ENCODE assay signal across 8 cellular contexts in the genomic region with DNA sequence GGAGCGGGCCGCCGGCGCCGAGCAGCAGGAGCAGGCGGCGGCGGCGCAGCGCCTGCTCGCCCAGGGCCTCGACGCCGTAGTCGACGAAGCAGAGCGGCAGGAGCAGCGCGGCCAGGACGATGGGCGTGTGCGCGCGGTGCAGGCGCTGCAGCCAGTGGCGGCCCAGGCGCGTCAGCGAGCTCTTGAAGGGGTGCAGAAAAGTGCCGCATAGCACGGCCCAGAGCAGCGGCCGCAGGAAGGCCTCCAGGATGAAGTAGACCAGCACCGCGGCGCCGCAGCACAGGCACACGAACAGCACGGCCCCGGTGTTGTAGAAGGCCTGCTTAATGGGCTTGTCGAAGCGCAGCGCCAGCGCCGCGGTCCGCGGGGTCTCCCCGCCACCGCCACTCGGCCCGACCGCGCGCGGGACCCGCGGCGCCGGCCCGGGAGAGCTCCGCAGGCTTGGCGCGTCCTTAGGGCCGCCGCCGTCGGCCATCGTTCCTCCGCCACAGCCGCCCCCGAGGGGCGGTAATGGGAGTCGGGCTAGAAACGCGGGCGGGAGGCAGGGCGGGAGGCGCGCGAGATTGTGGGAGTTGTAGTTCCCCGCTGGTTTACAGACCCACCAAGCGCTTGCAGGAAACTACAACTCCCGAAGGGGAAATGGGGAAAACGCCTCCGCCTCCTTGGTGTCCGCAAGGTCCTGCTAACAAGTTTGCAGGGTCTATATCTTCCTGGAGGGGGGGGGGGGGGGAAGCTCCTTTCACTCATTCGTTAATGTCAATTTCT. TPM values are rescaled to one million over a fixed set of nuclear protein-coding genes. Genes with fewer than 3 reads are reported as not detected.
A peak's percentile ranks its signal among the peaks of the same experiment; 100 is the strongest.
DNase-seq lines count a peak whose midpoint lies in the region; ATAC-seq and TF ChIP-seq lines count a peak whose summit lies in the region.

A gene (minus strand): TSS at position 509 of the 765 bp plus-strand sequence. CDS start 34 bp downstream, at position 475.

- peak within 1 kb of the TSS; percentile 88 for H3K27ac Mint-ChIP-seq in nephron progenitor cell
- peak within 1 kb of the TSS; percentile 88 to 98 for H3K27ac Mint-ChIP-seq in stimulated activated naive CD8-positive, alpha-beta T cell treated with anti-CD3 and anti-CD28 coated beads, Interleukin-15, amount 100 ng/mL, for 72 hours

- H3K9me3 Mint-ChIP-seq in nephron progenitor cell: no peaks in the 10 kb centered on the region
- no peaks in the 10 kb centered on the region for H3K9me3 Mint-ChIP-seq in stimulated activated naive CD8-positive, alpha-beta T cell treated with anti-CD3 and anti-CD28 coated beads, Interleukin-15, amount 100 ng/mL, for 72 hours

- H3K36me3 ChIP-seq in H7 (replicated peaks; ENCODE audit: control insufficient read depth, insufficient read depth, low read length): peaks cover 3% of the 10 kb centered on the region

- no peak for TF ChIP-seq CTCF in fibroblast of the aortic adventitia (IDR thresholded peaks at IDR 0.05; ENCODE audit: insufficient read depth, low read length)
- no peak for TF ChIP-seq CTCF in nephron progenitor cell (IDR thresholded peaks at IDR 0.05)

- H3K4me1 Mint-ChIP-seq in nephron progenitor cell: peaks cover 45% of the 10 kb centered on the region
- peaks cover 49% of the 10 kb centered on the region for H3K4me1 Mint-ChIP-seq in stimulated activated naive CD8-positive, alpha-beta T cell treated with anti-CD3 and anti-CD28 coated beads, Interleukin-15, amount 100 ng/mL, for 72 hours

- ATAC-seq in stimulated activated naive CD8-positive, alpha-beta T cell treated with anti-CD3 and anti-CD28 coated beads, Interleukin-15, amount 100 ng/mL, for 72 hours: peak; percentile 91

- H3K4me3 ChIP-seq in H7 (ENCODE audit: insufficient read depth, low read depth, low read length): peak within 1 kb of the TSS; percentile 93
- H3K4me3 ChIP-seq in fibroblast of the aortic adventitia (ENCODE audit: low read depth, low read length): peak within 1 kb of the TSS; percentile 88

- H3K27me3 Mint-ChIP-seq in nephron progenitor cell (ENCODE audit: low read depth, poor library complexity): no peaks in the 10 kb centered on the region
- H3K27me3 Mint-ChIP-seq in stimulated activated naive CD8-positive, alpha-beta T cell treated with anti-CD3 and anti-CD28 coated beads, Interleukin-15, amount 100 ng/mL, for 72 hours: no peaks in the 10 kb centered on the region

- no peaks in the 10 kb centered on the region for H3K27me3 ChIP-seq in H7 (ENCODE audit: control insufficient read depth, insufficient read depth, low read length)

- peak; percentile 97 for DNase-seq in ELF-1 (ENCODE audit: low read depth, low spot score)
- DNase-seq in H7: peak; percentile 91
- peak; percentile 100 for DNase-seq in M059J (ENCODE audit: low read depth)
- DNase-seq in SHP77 (lab: John Stamatoyannopoulos, UW): peak; percentile 97 to 99
- DNase-seq in activated effector memory CD4-positive, alpha-beta T cell treated with Interleukin-2 at 50 U/mL for 16 hours: peak; percentile 91
- peak; percentile 99 for DNase-seq in fibroblast of the aortic adventitia (ENCODE audit: low read depth)
- DNase-seq in nephron progenitor cell: peak; percentile 93
- DNase-seq in stimulated activated naive CD8-positive, alpha-beta T cell treated with anti-CD3 and anti-CD28 coated beads, Interleukin-15, amount 100 ng/mL, for 72 hours: peak; percentile 92 to 95

- H3K36me3 Mint-ChIP-seq in nephron progenitor cell (ENCODE audit: low read depth): peaks cover 26% of the 10 kb centered on the region

- H3K4me3 Mint-ChIP-seq in nephron progenitor cell: peak within 1 kb of the TSS; percentile 96
- H3K4me3 Mint-ChIP-seq in stimulated activated naive CD8-positive, alpha-beta T cell treated with anti-CD3 and anti-CD28 coated beads, Interleukin-15, amount 100 ng/mL, for 72 hours: peak within 1 kb of the TSS; percentile 91 to 94

RNA-seq across cellular contexts. Expression of the gene that starts here (rescaled TPM):
- total RNA-seq in H7 (2014; rRNA removed; shearing (Covaris generic)): 30.4 and 46.2 TPM in 2 replicates
- 44.0 and 56.8 TPM in 2 replicates for total RNA-seq in M059J (2014; rRNA removed; shearing (Covaris generic))
- total RNA-seq in fibroblast of the aortic adventitia (ENCODE audit: low replicate concordance): 51.2 and 88.9 TPM in 2 replicates

Comparison
In these comparisons a context has a peak if more than half of its experiments do, and no peak if none do; other contexts are left out.
1. Peak in every context shown above with its lines: DNase-seq, ATAC-seq and H3K4me3 ChIP-seq.